In genomic region chr7:137684316-137684715, GRCh38 we compare ENCODE assay signal across 15 cellular contexts.
DNase-seq lines count a peak whose midpoint lies in the region; ATAC-seq and TF ChIP-seq lines count a peak whose summit lies in the region.
"Had no signal": no experiment of that assay in that cellular context is flagged by ENCODE, and none has a peak within 500 bp of the region (broad histone marks: within the 10 kb centered on the region; RNA-seq: fewer than 3 reads in every experiment).

No MANE protein-coding gene starts in this region.

- H3K9ac ChIP-seq in SK-N-SH (no peak overlapping the region), neural cell (ENCODE audit: low read length) (no peak overlapping the region), smooth muscle cell (ENCODE audit: low read depth) (no peak overlapping the region)
- H3K9ac ChIP-seq: BLaER1 treated with 17β-estradiol and CSF1 and Interleukin-3, amounts not matched to agents 10 nM and 100 nM had no signal

- ATAC-seq in SK-N-SH treated with all-trans-retinoic acid at 6 μM for 48 hours (no peak), lower lobe of right lung (no peak)
- ATAC-seq: CD8-positive, alpha-beta T cell; HepG2 had no signal

- H3K4me3 ChIP-seq in SK-N-SH (ENCODE audit: low read depth in 2 of 2, low read length in 1 of 2) (no peak overlapping the region), neural cell (ENCODE audit: low read length) (no peak overlapping the region), smooth muscle cell (no peak overlapping the region), lower lobe of right lung (no peak overlapping the region)
- H3K4me3 ChIP-seq: BLaER1 treated with 17β-estradiol and CSF1 and Interleukin-3, amounts not matched to agents 10 nM and 100 nM had no signal

- H4K20me1 ChIP-seq in SK-N-SH (ENCODE audit: insufficient read depth) (no peaks in the 10 kb centered on the region), neural cell (ENCODE audit: insufficient read depth) (no peaks in the 10 kb centered on the region), smooth muscle cell (ENCODE audit: low read depth) (no peaks in the 10 kb centered on the region)
- H4K20me1 ChIP-seq: BLaER1 treated with 17β-estradiol and CSF1 and Interleukin-3, amounts not matched to agents 10 nM and 100 nM had no signal

- H2AFZ ChIP-seq in SK-N-SH (ENCODE audit: low read depth): no peak overlapping the region
- no peak overlapping the region for H2AFZ ChIP-seq in neural cell (ENCODE audit: low read depth, low read length)
- no peak overlapping the region for H2AFZ ChIP-seq in smooth muscle cell (ENCODE audit: low read depth)

- CTCF ChIA-PET in SK-N-SH (lab: Yijun Ruan, JAX): no interaction called here

- POLR2A ChIA-PET in SK-N-SH (lab: Yijun Ruan, JAX): no interaction called here

- no peak for TF ChIP-seq EP300 in SK-N-SH (IDR thresholded peaks at IDR 0.05; ENCODE audit: borderline replicate concordance in 1 of 2, low read depth in 1 of 2, low read length in 1 of 2)
- TF ChIP-seq EP300 in neural cell (conservative IDR thresholded peaks at IDR 0.05; ENCODE audit: poor library complexity, severe bottlenecking): no peak

- H3K9me2 ChIP-seq in SK-N-SH (no peaks in the 10 kb centered on the region), neural cell (ENCODE audit: insufficient read depth, low read length) (no peaks in the 10 kb centered on the region)

- H3K27me3 ChIP-seq in SK-N-SH (ENCODE audit: insufficient read depth): no peaks in the 10 kb centered on the region
- H3K27me3 ChIP-seq in neural cell (ENCODE audit: insufficient read depth, low read depth, low read length): no peaks in the 10 kb centered on the region
- no peaks in the 10 kb centered on the region for H3K27me3 ChIP-seq in smooth muscle cell (ENCODE audit: low read depth)
- H3K27me3 ChIP-seq in lower lobe of right lung (ENCODE audit: low read depth): no peaks in the 10 kb centered on the region
- H3K27me3 ChIP-seq: BLaER1 treated with 17β-estradiol and CSF1 and Interleukin-3, amounts not matched to agents 10 nM and 100 nM had no signal

- H3K4me1 ChIP-seq in SK-N-SH (ENCODE audit: control insufficient read depth in 1 of 2, insufficient read depth in 2 of 2, low read depth in 1 of 2, low read length in 1 of 2) (peaks cover 17 to 47% of the 10 kb centered on the region in 2 experiments; a peak in 3 of 4 replicates), smooth muscle cell (ENCODE audit: low read depth) (peaks cover 21% of the 10 kb centered on the region), lower lobe of right lung (no peaks in the 10 kb centered on the region)

- H3K27ac ChIP-seq in SK-N-SH (ENCODE audit: low read depth in 2 of 2, low read length in 1 of 2): peak overlapping the region; percentile 70 to 81; a peak in 2 of 4 replicates
- H3K27ac ChIP-seq in neural cell (ENCODE audit: low read length): peak overlapping the region; percentile 68
- H3K27ac ChIP-seq in smooth muscle cell (ENCODE audit: low read depth): peak overlapping the region; percentile 98
- no peak overlapping the region for H3K27ac ChIP-seq in lower lobe of right lung
- H3K27ac ChIP-seq: BLaER1 treated with 17β-estradiol and CSF1 and Interleukin-3, amounts not matched to agents 10 nM and 100 nM had no signal

- H3K4me2 ChIP-seq in SK-N-SH (no peak overlapping the region), neural cell (ENCODE audit: low read length) (no peak overlapping the region), smooth muscle cell (peak overlapping the region; percentile 29)

- no peaks in the 10 kb centered on the region for H3K9me3 ChIP-seq in SK-N-SH
- H3K9me3 ChIP-seq in neural cell (ENCODE audit: low read length): no peaks in the 10 kb centered on the region
- H3K9me3 ChIP-seq in smooth muscle cell (replicated peaks; ENCODE audit: low read depth): no peaks in the 10 kb centered on the region
- H3K9me3 ChIP-seq in lower lobe of right lung: no peaks in the 10 kb centered on the region
- H3K9me3 ChIP-seq: BLaER1 treated with 17β-estradiol and CSF1 and Interleukin-3, amounts not matched to agents 10 nM and 100 nM had no signal

- 46% methylated on average over 7 of the region's 7 CpGs for WGBS in SK-N-SH (ENCODE audit: low lambda C conversion rate)
- 49% methylated on average over 7 of the region's 7 CpGs for WGBS in smooth muscle cell (ENCODE audit: low lambda C conversion rate)

- DNase-seq in SK-N-SH (peak; percentile 35), NCI-H460 (ENCODE audit: extremely low read depth, low read depth) (peak; percentile 4), smooth muscle cell (lab: John Stamatoyannopoulos, UW; ENCODE audit: unreplicated experiment) (no peak), OCI-M1 (lab: John Stamatoyannopoulos, UW) (no peak), DMS114 treated with DMSO at 0.1 percent for 48 hours (lab: John Stamatoyannopoulos, UW; ENCODE audit: unreplicated experiment) (no peak), lower lobe of right lung (no peak)
- DNase-seq: 8988T; Calu3; CD8-positive, alpha-beta T cell; DMS 273 treated with DMSO at 0.1 percent for 48 hours; H9 had no signal

- TF ChIP-seq CTCF in SK-N-SH (IDR thresholded peaks at IDR 0.05) (no peak), neural cell (IDR thresholded peaks at IDR 0.05; ENCODE audit: poor library complexity, severe bottlenecking) (no peak), smooth muscle cell (IDR thresholded peaks at IDR 0.05; ENCODE audit: borderline replicate concordance, insufficient read depth, poor library complexity, severe bottlenecking) (no peak), lower lobe of right lung (IDR thresholded peaks at IDR 0.05) (no peak)

- TF ChIP-seq RAD21 in SK-N-SH (IDR thresholded peaks at IDR 0.05; ENCODE audit: low read length) (no peak), neural cell (conservative IDR thresholded peaks at IDR 0.05) (no peak)

- H3K36me3 ChIP-seq in SK-N-SH (replicated peaks in 1 of 2; ENCODE audit: control insufficient read depth in 1 of 2, insufficient read depth in 2 of 2, low read length in 1 of 2) (no peaks in the 10 kb centered on the region), neural cell (ENCODE audit: insufficient read depth, low read length) (peaks cover 6% of the 10 kb centered on the region), smooth muscle cell (ENCODE audit: low read depth) (no peaks in the 10 kb centered on the region), lower lobe of right lung (no peaks in the 10 kb centered on the region)
- H3K36me3 ChIP-seq: BLaER1 treated with 17β-estradiol and CSF1 and Interleukin-3, amounts not matched to agents 10 nM and 100 nM had no signal

- H3F3A ChIP-seq in SK-N-SH (replicated peaks; ENCODE audit: insufficient read depth): peaks cover 27% of the 10 kb centered on the region
- H3F3A ChIP-seq in neural cell (ENCODE audit: insufficient read depth, low read length, poor library complexity, severe bottlenecking): no peaks in the 10 kb centered on the region
- H3F3A ChIP-seq in smooth muscle cell (ENCODE audit: low read depth): peaks cover 14% of the 10 kb centered on the region

- intact Hi-C loops in lower lobe of right lung (cut with DNase I): no loop called here

- H3K79me2 ChIP-seq in SK-N-SH (ENCODE audit: insufficient read depth) (no peaks in the 10 kb centered on the region), neural cell (replicated peaks; ENCODE audit: insufficient read depth, low read length) (no peaks in the 10 kb centered on the region), smooth muscle cell (ENCODE audit: low read depth) (no peaks in the 10 kb centered on the region)

TF ChIP-seq in SK-N-SH, 30 proteins besides CTCF, POLR2A, EP300 and RAD21:
- TF ChIP-seq FOSL2 (IDR thresholded peaks at IDR 0.05; ENCODE audit: borderline replicate concordance, low read depth): no peak
- TF ChIP-seq RCOR1 (IDR thresholded peaks at IDR 0.05; ENCODE audit: low read length): peak; percentile 44; the same call in 1 of the 2 replicates
- TF ChIP-seq MXI1 (IDR thresholded peaks at IDR 0.05; ENCODE audit: low read depth, low read length): no peak

TF ChIP-seq in SK-N-SH treated with all-trans-retinoic acid at 6 μM for 48 hours, 23 proteins besides CTCF, POLR2A, EP300 and RAD21 (continues in another document):
- TF ChIP-seq ARNTL (CRISPR knock-in tag; IDR thresholded peaks at IDR 0.05; ENCODE audit: borderline replicate concordance, low read depth) (no peak), PATZ1 (CRISPR knock-in tag; IDR thresholded peaks at IDR 0.05; ENCODE audit: borderline replicate concordance) (no peak), BACH2 (CRISPR knock-in tag; IDR thresholded peaks at IDR 0.05; ENCODE audit: borderline replicate concordance) (no peak), ESRRG (CRISPR knock-in tag; IDR thresholded peaks at IDR 0.05) (no peak)

TF ChIP-seq in neural cell, 6 proteins besides CTCF, POLR2A, EP300 and RAD21:
- TF ChIP-seq MXI1 (conservative IDR thresholded peaks at IDR 0.05; ENCODE audit: poor library complexity, severe bottlenecking): no peak
- no peak for TF ChIP-seq REST (IDR thresholded peaks at IDR 0.05; ENCODE audit: borderline replicate concordance)
- TF ChIP-seq EZH2 (IDR thresholded peaks at IDR 0.05; ENCODE audit: borderline replicate concordance, insufficient read depth, low read length, poor library complexity, severe bottlenecking): no peak
- TF ChIP-seq POLR2AphosphoS5 (IDR thresholded peaks at IDR 0.05): no peak
- no peak for TF ChIP-seq SMC3 (conservative IDR thresholded peaks at IDR 0.05; ENCODE audit: poor library complexity)
- no peak for TF ChIP-seq TAF1 (IDR thresholded peaks at IDR 0.05; ENCODE audit: low read depth)

Comparison
In these comparisons a context has a peak if more than half of its experiments do, and no peak if none do; other contexts are left out.
1. DNase-seq: peak in SK-N-SH (single experiment) and NCI-H460 (single experiment); none in smooth muscle cell (single experiment), OCI-M1 (single experiment), DMS114 treated with DMSO at 0.1 percent for 48 hours (single experiment) and lower lobe of right lung (single experiment).